In genomic region chr15:31294067-31294466, GRCh38 we compare ENCODE assay signal across 26 cellular contexts.
"Had no signal": no experiment of that assay in that cellular context is flagged by ENCODE, and none has a peak within 500 bp of the region (broad histone marks: within the 10 kb centered on the region; RNA-seq: fewer than 3 reads in every experiment).

No MANE protein-coding gene starts in this region.

- H3K27me3 ChIP-seq: adrenal gland, left lung, right lobe of liver, suprapubic skin, vagina had no signal

- H3K36me3 ChIP-seq: adrenal gland, left lung, right lobe of liver, suprapubic skin, vagina had no signal

- DNase-seq: activated naive CD4-positive, alpha-beta T cell; activated T-cell treated with anti-CD3 and anti-CD28 coated beads, Interleukin-2, amount 50 U/mL, for 4 hours; cerebellar nuclear complex; effector CD8-positive, alpha-beta T cell; erythroblast; foreskin keratinocyte; kidney; left lung; stimulated activated CD4-positive, alpha-beta T cell treated with anti-CD3 and anti-CD28 coated beads, Interleukin-1b, Interleukin-23, amount 100 ng/mL, for 48 hours had no signal

- H3K4me1 Mint-ChIP-seq: mesothelial cell of epicardium, natural killer cell had no signal

- H3K36me3 Mint-ChIP-seq: activated naive CD8-positive, alpha-beta T cell; mesothelial cell of epicardium; natural killer cell; T-cell had no signal

- H3K4me3 ChIP-seq: adrenal gland, left lung, right lobe of liver, skin epidermis, suprapubic skin, vagina had no signal

- H3K9me3 ChIP-seq: adrenal gland, left lung, right lobe of liver, suprapubic skin, vagina had no signal

- H3K27ac Mint-ChIP-seq: activated CD4-positive, alpha-beta T cell treated with anti-CD3 and anti-CD28 coated beads, Interleukin-2, amount 10 ng/mL, durations not matched to agents 7 days and 5 days; activated naive CD8-positive, alpha-beta T cell; activated T-helper 2 cell treated with anti-CD3 and anti-CD28 coated beads, Interferon-gamma antibody, Interleukin-2, Interleukin-4, amounts not matched to agents 10 μg/mL and 5 μg/mL and 100 μg/mL, durations not matched to agents 14 hours and 24 hours and 36 hours; dendritic cell treated with granulocyte-macrophage colony-stimulating factor and Interleukin-4, amounts not matched to agents 40 ng/mL and 50 ng/mL, for 4 days; mesothelial cell of epicardium; natural killer cell; stimulated activated naive CD8-positive, alpha-beta T cell treated with anti-CD3 and anti-CD28 coated beads, Interleukin-15, Interleukin-2, amounts not matched to agents 100 ng/mL and 50 ng/mL, for 24 hours; T-cell; T-helper 2 cell treated with Interferon-gamma antibody and Interleukin-4, amounts not matched to agents 5 μg/mL and 100 μg/mL, for 36 hours had no signal

- H3K4me1 ChIP-seq: adrenal gland, foreskin keratinocyte, parathyroid adenoma had no signal

- H3K27ac ChIP-seq: adrenal gland, foreskin keratinocyte, parathyroid adenoma, skin epidermis, suprapubic skin, vagina, VCaP had no signal

- ATAC-seq: activated CD4-positive, CD25-positive, alpha-beta regulatory T cell treated with anti-CD3 and anti-CD28 coated beads, Interleukin-2, amount 50 U/mL, for 24 hours; activated T-cell treated with anti-CD3 and anti-CD28 coated beads, Interleukin-2, amount 50 U/mL, for 4 hours; left lung; natural killer cell; T-cell had no signal

- H3K9me3 Mint-ChIP-seq: activated CD4-positive, alpha-beta T cell treated with anti-CD3 and anti-CD28 coated beads, Interleukin-2, amount 10 ng/mL, durations not matched to agents 7 days and 5 days; activated T-cell treated with anti-CD3 and anti-CD28 coated beads, Interleukin-2, amount 50 U/mL, for 4 hours; activated T-helper 2 cell treated with anti-CD3 and anti-CD28 coated beads, Interferon-gamma antibody, Interleukin-2, Interleukin-4, amounts not matched to agents 10 μg/mL and 5 μg/mL and 100 μg/mL, durations not matched to agents 14 hours and 24 hours and 36 hours; dendritic cell treated with granulocyte-macrophage colony-stimulating factor and Interleukin-4, amounts not matched to agents 40 ng/mL and 50 ng/mL, for 4 days; natural killer cell; stimulated activated naive CD8-positive, alpha-beta T cell treated with anti-CD3 and anti-CD28 coated beads, Interleukin-15, Interleukin-2, amounts not matched to agents 100 ng/mL and 50 ng/mL, for 24 hours; T-cell; T-helper 2 cell treated with Interferon-gamma antibody and Interleukin-4, amounts not matched to agents 5 μg/mL and 100 μg/mL, for 36 hours had no signal

- H3K4me3 Mint-ChIP-seq: activated CD4-positive, alpha-beta T cell treated with anti-CD3 and anti-CD28 coated beads, Interleukin-2, amount 10 ng/mL, durations not matched to agents 7 days and 5 days; activated naive CD8-positive, alpha-beta T cell; activated T-cell treated with anti-CD3 and anti-CD28 coated beads, Interleukin-2, amount 50 U/mL, for 4 hours; dendritic cell treated with granulocyte-macrophage colony-stimulating factor and Interleukin-4, amounts not matched to agents 40 ng/mL and 50 ng/mL, for 4 days; mesothelial cell of epicardium; natural killer cell; stimulated activated naive CD8-positive, alpha-beta T cell treated with anti-CD3 and anti-CD28 coated beads, Interleukin-15, Interleukin-2, amounts not matched to agents 100 ng/mL and 50 ng/mL, for 24 hours; T-cell; T-helper 2 cell treated with Interferon-gamma antibody and Interleukin-4, amounts not matched to agents 5 μg/mL and 100 μg/mL, for 36 hours had no signal

- H3K9ac ChIP-seq: parathyroid adenoma had no signal
